Comparison of ENCODE assay signal across 29 cellular contexts in the genomic region with DNA sequence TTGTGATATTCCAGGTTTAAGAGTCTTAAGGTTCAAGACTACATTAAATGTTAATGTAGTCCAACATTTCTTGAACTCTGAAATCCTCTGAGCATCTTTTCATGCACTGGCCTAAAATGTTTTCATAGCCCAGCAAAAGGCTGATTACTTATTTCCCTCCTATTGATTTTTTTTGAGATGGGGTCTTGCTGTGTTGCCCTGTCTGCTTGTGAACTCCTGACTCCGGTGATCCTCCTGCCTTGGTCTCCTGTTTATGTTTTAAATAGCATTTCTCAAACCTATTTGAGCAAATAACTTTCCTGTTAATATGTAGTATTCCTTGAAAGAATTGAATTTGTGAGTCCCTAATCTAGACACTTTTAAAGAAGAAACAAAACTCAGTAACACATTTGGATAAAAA.
"Had no signal": no experiment of that assay in that cellular context is flagged by ENCODE, and none has a peak within 500 bp of the region (broad histone marks: within the 10 kb centered on the region; RNA-seq: fewer than 3 reads in every experiment).

No MANE protein-coding gene starts in this region.

- H3K9me3 ChIP-seq: ascending aorta, breast epithelium, colonic mucosa, esophagus squamous epithelium, gastroesophageal sphincter, heart right ventricle had no signal

- FAIRE-seq: endometrium, endothelial cell of umbilical vein had no signal

- H3K27me3 ChIP-seq: ascending aorta, breast epithelium, cardiac muscle cell, colonic mucosa, esophagus squamous epithelium, gastroesophageal sphincter, heart right ventricle had no signal

- ATAC-seq: activated CD4-positive, CD25-positive, alpha-beta regulatory T cell treated with anti-CD3 and anti-CD28 coated beads, Interleukin-2, amount 50 U/mL, for 24 hours; activated CD8-positive, alpha-beta memory T cell treated with anti-CD3 and anti-CD28 coated beads, Interleukin-2, amount 10 ng/mL, durations not matched to agents 7 days and 5 days; activated CD8-positive, alpha-beta T cell treated with anti-CD3 and anti-CD28 coated beads, Interleukin-2, amount 10 ng/mL, durations not matched to agents 7 days and 5 days; activated naive CD4-positive, alpha-beta T cell treated with anti-CD3 and anti-CD28 coated beads, Interleukin-2, amount 50 U/mL, for 72 hours; gastroesophageal sphincter; heart right ventricle had no signal

- H3K36me3 ChIP-seq: ascending aorta, breast epithelium, cardiac muscle cell, colonic mucosa, esophagus squamous epithelium, gastroesophageal sphincter, heart right ventricle had no signal

- DNase-seq: activated B cell treated with CpG ODN at 0.5 μM for 24 hours; activated CD4-positive, alpha-beta memory T cell treated with anti-CD3 and anti-CD28 coated beads for 36 hours; activated CD4-positive, alpha-beta T cell treated with anti-CD3 and anti-CD28 coated beads, Interleukin-2, amount 10 ng/mL, durations not matched to agents 24 days and 14 days; activated CD8-positive, alpha-beta memory T cell treated with anti-CD3 and anti-CD28 coated beads, Interleukin-2, amount 10 ng/mL, durations not matched to agents 7 days and 5 days; activated CD8-positive, alpha-beta memory T cell treated with anti-CD3 and anti-CD28 coated beads, Interleukin-2, amount 50 U/mL, for 4 hours; activated CD8-positive, alpha-beta T cell treated with anti-CD3 and anti-CD28 coated beads, Interleukin-2, amount 10 ng/mL, durations not matched to agents 7 days and 5 days; activated gamma-delta T cell; activated naive CD4-positive, alpha-beta T cell; activated naive CD4-positive, alpha-beta T cell treated with anti-CD3 and anti-CD28 coated beads, Interleukin-2, amount 10 ng/mL, durations not matched to agents 7 days and 5 days; activated naive CD8-positive, alpha-beta T cell treated with anti-CD3 and anti-CD28 coated beads, Interleukin-2, amount 10 ng/mL, durations not matched to agents 7 days and 5 days; activated T-cell treated with anti-CD3 and anti-CD28 coated beads, Interleukin-2, amount 50 U/mL, for 1 hour; activated T-cell treated with anti-CD3 and anti-CD28 coated beads, Interleukin-2, amount 50 U/mL, for 48 hours; central memory CD4-positive, alpha-beta T cell; cerebellar nuclear complex; colonic mucosa; effector CD8-positive, alpha-beta T cell; esophagus squamous epithelium; foreskin melanocyte; heart right ventricle; T-helper 2 cell had no signal

- H3K27ac ChIP-seq: ascending aorta, breast epithelium, cardiac muscle cell, colonic mucosa, epithelial cell of prostate, esophagus squamous epithelium, gastroesophageal sphincter, heart right ventricle had no signal

- H3K4me1 ChIP-seq: breast epithelium had no signal

- H3K4me3 ChIP-seq: ascending aorta, breast epithelium, cardiac muscle cell, colonic mucosa, esophagus squamous epithelium, gastroesophageal sphincter, heart right ventricle had no signal
